Comparison of ENCODE assay signal across 12 cellular contexts in genomic region chr2:3667151-3667631, GRCh38. TPM values are rescaled to one million over a fixed set of nuclear protein-coding genes. Genes with fewer than 3 reads are reported as not detected.
DNase-seq lines count a peak whose midpoint lies in the region; ATAC-seq, FAIRE-seq and TF ChIP-seq lines count a peak whose summit lies in the region.
"Had no signal": no experiment of that assay in that cellular context is flagged by ENCODE, and none has a peak within 500 bp of the region (broad histone marks: within the 10 kb centered on the region; RNA-seq: fewer than 3 reads in every experiment).

No MANE protein-coding gene starts in this region.

- no peak for TF ChIP-seq CTCF in A549 (IDR thresholded peaks at IDR 0.05)
- no peak for TF ChIP-seq CTCF in fibroblast of pulmonary artery (IDR thresholded peaks at IDR 0.05; ENCODE audit: low read length, missing control alignments)

- no peaks in the 10 kb centered on the region for H3K9me3 ChIP-seq in A549

- TF ChIP-seq POLR2A in A549 (IDR thresholded peaks at IDR 0.05; ENCODE audit: low read length) = no peak

- POLR2A ChIA-PET in A549 (lab: Yijun Ruan, JAX) = interaction anchor here (1.3 kb wide), 1 partner anchor 109 kb away, joined by 3 read pairs; the partner anchor contains the start of gene RNASEH1

- no peak for FAIRE-seq in A549 (lab: Jason Lieb, UNC)
- FAIRE-seq: RCC 7860 had no signal

- TF ChIP-seq EP300 in A549 (IDR thresholded peaks at IDR 0.05) = no peak

- WGBS in A549 (ENCODE audit: missing lambda C conversion rate) = 17% methylated on average over 23 of the region's 23 CpGs

- DNase-seq in A549 (ENCODE audit: low read depth in 1 of 2, low spot score in 1 of 2) = no peak
- peak; percentile 57 for DNase-seq in DMS79 treated with DMSO at 0.1 percent for 48 hours (lab: John Stamatoyannopoulos, UW)
- peak; percentile 86 for DNase-seq in NCI-H510A (lab: John Stamatoyannopoulos, UW)
- DNase-seq in fibroblast of pulmonary artery (ENCODE audit: low read depth) = peak; percentile 33
- DNase-seq in superior temporal gyrus (ENCODE audit: extremely low spot score) = no peak
- no peak for DNase-seq in NCI-H2107 (lab: John Stamatoyannopoulos, UW)
- DNase-seq in activated CD4-positive, alpha-beta T cell treated with anti-CD3 and anti-CD28 coated beads, Interleukin-2, amount 50 U/mL, for 4 hours = no peak
- no peak for DNase-seq in effector CD4-positive, alpha-beta T cell
- DNase-seq: kidney glomerular epithelial cell had no signal

- no peak overlapping the region for H3K27ac ChIP-seq in A549
- H3K27ac ChIP-seq: C4-2B had no signal

- CTCF ChIA-PET in A549 (lab: Yijun Ruan, JAX) = interaction anchor here (1.7 to 2.7 kb wide), 3 partner anchors 15 to 205 kb away, joined by 3 to 11 read pairs (median 6); no protein-coding TSS in a partner anchor

- peak overlapping the region; percentile 53 for H3K4me2 ChIP-seq in A549
- H3K4me2 ChIP-seq: GM23338 had no signal

- peak; percentile 69 to 73 for ATAC-seq in A549
- ATAC-seq: GM23338 had no signal

- H3K4me3 ChIP-seq in A549 = no peak overlapping the region
- H3K4me3 ChIP-seq in fibroblast of pulmonary artery (replicated peaks; ENCODE audit: low read depth, low read length) = peak overlapping the region; percentile 29
- H3K4me3 ChIP-seq: GM23338 had no signal

- no peaks in the 10 kb centered on the region for H3K4me1 ChIP-seq in A549

- TF ChIP-seq RAD21 in A549 (conservative IDR thresholded peaks at IDR 0.05 in 1 of 2, IDR thresholded peaks at IDR 0.05 in 1 of 2) = no peak

TF ChIP-seq in A549, 52 proteins besides CTCF, POLR2A, EP300 and RAD21:
- no peak for TF ChIP-seq TFCP2L1 (CRISPR knock-in tag; IDR thresholded peaks at IDR 0.05)
- no peak for TF ChIP-seq PBX3 (IDR thresholded peaks at IDR 0.05)
- TF ChIP-seq MAZ (IDR thresholded peaks at IDR 0.05; ENCODE audit: borderline replicate concordance, low read depth, low read length) = no peak
- no peak for TF ChIP-seq RCOR1 (IDR thresholded peaks at IDR 0.05; ENCODE audit: low read depth, low read length)
- TF ChIP-seq HEYL (CRISPR knock-in tag; IDR thresholded peaks at IDR 0.05) = no peak
- TF ChIP-seq FOSL2 (IDR thresholded peaks at IDR 0.05) = no peak
- no peak for TF ChIP-seq FOSL2 (CRISPR knock-in tag; IDR thresholded peaks at IDR 0.05)
- no peak for TF ChIP-seq PHF8 (IDR thresholded peaks at IDR 0.05; ENCODE audit: borderline replicate concordance, low read depth)
- no peak for TF ChIP-seq ZC3H11A (IDR thresholded peaks at IDR 0.05)
- no peak for TF ChIP-seq CBX8 (IDR thresholded peaks at IDR 0.05)
- TF ChIP-seq POLR2AphosphoS2 (conservative IDR thresholded peaks at IDR 0.05; ENCODE audit: low read length) = no peak
- TF ChIP-seq HES2 (IDR thresholded peaks at IDR 0.05) = no peak
- TF ChIP-seq MAFK (IDR thresholded peaks at IDR 0.05; ENCODE audit: partially characterized antibody) = no peak
- no peak for TF ChIP-seq MYC (IDR thresholded peaks at IDR 0.05; ENCODE audit: borderline replicate concordance, low read length)

RNA-seq across cellular contexts. Expression of gene ALLC, which starts 9.2 kb away (rescaled TPM):
- polyA plus RNA-seq in A549 (2011; rRNA removed) (not detected in 2 replicates), A549 (2017; fragmentation: RNase III; extraction: RNeasy Plus Mini Kit Qiagen cat#74134 plus additional on column Dnase treatment) (not detected in 3 replicates)
- not detected in 2 replicates for polyA plus RNA-seq in A549 (2012; cell fraction: cytosol; rRNA removed)
- polyA plus RNA-seq in A549 (2012; cell fraction: nucleus; rRNA removed) = not detected in 2 replicates
- not detected in 2 replicates for polyA minus RNA-seq in A549 (2011; rRNA and poly(A)+ RNA removed)
- polyA plus RNA-seq: GM23338 had no signal

RNA-seq across cellular contexts. Expression of gene DCDC2C, which starts 36.2 kb away (rescaled TPM):
- polyA plus RNA-seq in A549 (2011; rRNA removed) (not detected in 2 replicates), A549 (2017; fragmentation: RNase III; extraction: RNeasy Plus Mini Kit Qiagen cat#74134 plus additional on column Dnase treatment) (not detected in 3 replicates)
- not detected in 2 replicates for polyA plus RNA-seq in A549 (2012; cell fraction: cytosol; rRNA removed)
- polyA plus RNA-seq in A549 (2012; cell fraction: nucleus; rRNA removed) = not detected in 2 replicates
- not detected in 2 replicates for polyA minus RNA-seq in A549 (2011; rRNA and poly(A)+ RNA removed)

Comparison
In these comparisons a context has a peak if more than half of its experiments do, and no peak if none do; other contexts are left out.
1. DNase-seq: peak in DMS79 treated with DMSO at 0.1 percent for 48 hours (single experiment), NCI-H510A (single experiment) and fibroblast of pulmonary artery (single experiment); none in A549 (0 of 2), superior temporal gyrus (single experiment), NCI-H2107 (single experiment), activated CD4-positive, alpha-beta T cell treated with anti-CD3 and anti-CD28 coated beads, Interleukin-2, amount 50 U/mL, for 4 hours (0 of 2) and effector CD4-positive, alpha-beta T cell (single experiment).